In genomic region chrX:68077378-68077777, GRCh38 we compare ENCODE assay signal across 29 cellular contexts.
"Had no signal": no experiment of that assay in that cellular context is flagged by ENCODE, and none has a peak within 500 bp of the region (broad histone marks: within the 10 kb centered on the region; RNA-seq: fewer than 3 reads in every experiment).

No MANE protein-coding gene starts in this region.

- H3K27me3 ChIP-seq: ascending aorta, cardiac muscle cell had no signal

- H3K4me3 ChIP-seq: ascending aorta, cardiac muscle cell had no signal

- ATAC-seq: activated CD8-positive, alpha-beta T cell treated with anti-CD3 and anti-CD28 coated beads for 36 hours; activated naive CD8-positive, alpha-beta T cell treated with anti-CD3 and anti-CD28 coated beads, Interleukin-2, amount 50 U/mL, for 24 hours had no signal

- H3K4me1 ChIP-seq: ascending aorta had no signal

- DNase-seq: activated B cell treated with CpG ODN at 0.5 μM for 24 hours; activated CD4-positive, alpha-beta memory T cell treated with anti-CD3 and anti-CD28 coated beads for 36 hours; activated CD4-positive, alpha-beta T cell treated with anti-CD3 and anti-CD28 coated beads for 4 hours; activated CD4-positive, alpha-beta T cell treated with anti-CD3 and anti-CD28 coated beads, Interleukin-2, amount 10 ng/mL, durations not matched to agents 24 days and 14 days; activated CD4-positive, alpha-beta T cell treated with anti-CD3 and anti-CD28 coated beads, Interleukin-2, amount 50 U/mL, for 1 hour; activated CD4-positive, alpha-beta T cell treated with anti-CD3 and anti-CD28 coated beads, Interleukin-2, amount 50 U/mL, for 4 hours; activated CD4-positive, CD25-positive, alpha-beta regulatory T cell treated with anti-CD3 and anti-CD28 coated beads, Interleukin-2, amount 50 U/mL, for 72 hours; activated CD8-positive, alpha-beta memory T cell treated with anti-CD3 and anti-CD28 coated beads, Interleukin-2, amount 50 U/mL, for 4 hours; activated CD8-positive, alpha-beta T cell treated with anti-CD3 and anti-CD28 coated beads for 36 hours; activated effector memory CD4-positive, alpha-beta T cell treated with Interleukin-2 at 50 U/mL for 16 hours; activated gamma-delta T cell; activated naive CD4-positive, alpha-beta T cell treated with anti-CD3 and anti-CD28 coated beads, Interleukin-2, amount 10 ng/mL, durations not matched to agents 7 days and 5 days; activated naive CD4-positive, alpha-beta T cell treated with Interleukin-2 at 50 U/mL for 16 hours; activated naive CD8-positive, alpha-beta T cell treated with anti-CD3 and anti-CD28 coated beads, Interleukin-2, amount 10 ng/mL, durations not matched to agents 7 days and 5 days; activated naive CD8-positive, alpha-beta T cell treated with anti-CD3 and anti-CD28 coated beads, Interleukin-2, amount 50 U/mL, for 24 hours; activated T-cell treated with anti-CD3 and anti-CD28 coated beads, Interleukin-2, amount 50 U/mL, for 24 hours; activated T-cell treated with anti-CD3 and anti-CD28 coated beads, Interleukin-2, amount 50 U/mL, for 48 hours; amygdala; anterior cingulate cortex; caudate nucleus; cerebellar nuclear complex; T-helper 1 cell; T-helper 2 cell; T-helper 9 cell had no signal

- H3K9me3 ChIP-seq: ascending aorta had no signal

- H3K27ac ChIP-seq: ascending aorta, cardiac muscle cell, VCaP had no signal

- H3K36me3 ChIP-seq: cardiac muscle cell had no signal

- FAIRE-seq: bronchial epithelial cell, TTC549 had no signal
